8 cellular contexts compared by ENCODE assay signal in genomic region chr19:58557253-58558065, GRCh38. TPM values are rescaled to one million over a fixed set of nuclear protein-coding genes. Genes with fewer than 3 reads are reported as not detected.
DNase-seq lines count a peak whose midpoint lies in the region; ATAC-seq and TF ChIP-seq lines count a peak whose summit lies in the region.

No MANE protein-coding gene starts in this region.

- no peaks in the 10 kb centered on the region for H3K27me3 Mint-ChIP-seq in activated T-cell treated with anti-CD3 and anti-CD28 coated beads, Interleukin-2, amount 50 U/mL, for 72 hours (ENCODE audit: low read depth)

- peaks cover 78% of the 10 kb centered on the region for H3K4me1 Mint-ChIP-seq in activated T-cell treated with anti-CD3 and anti-CD28 coated beads, Interleukin-2, amount 50 U/mL, for 72 hours (ENCODE audit: low read depth)

- intact Hi-C loops in spleen (cut with DNase I; ENCODE audit: low total_unique reads) (no loop called here), sciatic nerve (cut with DNase I) (no loop called here)

- H3K4me1 ChIP-seq in iPS DF 6.9 (ENCODE audit: control insufficient read depth, insufficient read depth, low read length) (no peaks in the 10 kb centered on the region), spleen (peaks cover 47 to 84% (median 71%) of the 10 kb centered on the region in 6 donors)

- peaks cover 8% of the 10 kb centered on the region; the same call in 1 of the 2 replicates for H3K36me3 ChIP-seq in iPS DF 6.9 (ENCODE audit: control insufficient read depth, insufficient read depth, low read length)
- peaks cover 0 to 35% (median 27%) of the 10 kb centered on the region in 6 donors for H3K36me3 ChIP-seq in spleen

- H3K27ac Mint-ChIP-seq in activated T-cell treated with anti-CD3 and anti-CD28 coated beads, Interleukin-2, amount 50 U/mL, for 72 hours, result peak overlapping the region; percentile 97

- peak overlapping the region; percentile 80 for H3K4me3 ChIP-seq in HFF-Myc (replicated peaks; ENCODE audit: low read depth, low read length)
- peak overlapping the region; percentile 91; the same call in 1 of the 2 replicates for H3K4me3 ChIP-seq in iPS DF 6.9 (ENCODE audit: low read length)
- peak overlapping the region; percentile 42 to 90 (median 57) for H3K4me3 ChIP-seq in spleen

- no peak for TF ChIP-seq POLR2A in spleen (IDR thresholded peaks at IDR 0.05)

- H3K4me3 Mint-ChIP-seq in activated T-cell treated with anti-CD3 and anti-CD28 coated beads, Interleukin-2, amount 50 U/mL, for 72 hours, result peak overlapping the region; percentile 96 to 99

- DNase-seq in HFF-Myc (ENCODE audit: extremely low read depth, low read depth) (no peak), iPS DF 6.9 (ENCODE audit: low read depth, low spot score) (no peak), spleen (peak; percentile 78), AG08396 (ENCODE audit: low spot score) (no peak), sciatic nerve (ENCODE audit: low spot score) (no peak), NCI-H510A treated with DMSO at 0.1 percent for 48 hours (lab: John Stamatoyannopoulos, UW) (no peak)
- no peak for DNase-seq in activated T-cell treated with anti-CD3 and anti-CD28 coated beads, Interleukin-2, amount 50 U/mL, for 72 hours
- DNase-seq in activated CD4-positive, alpha-beta T cell treated with anti-CD3 and anti-CD28 coated beads for 4 hours, result no peak

- H3K27me3 ChIP-seq in iPS DF 6.9 (ENCODE audit: control insufficient read depth, insufficient read depth, low read length), result no peaks in the 10 kb centered on the region
- H3K27me3 ChIP-seq in spleen (replicated peaks in 1 of 7), result peaks cover 0 to 11% (median 0%) of the 10 kb centered on the region in 7 donors

- ATAC-seq in activated T-cell treated with anti-CD3 and anti-CD28 coated beads, Interleukin-2, amount 50 U/mL, for 72 hours (replicated peaks in 1 of 2), result no peak
- ATAC-seq in sciatic nerve, result no peak

- H3K36me3 Mint-ChIP-seq in activated T-cell treated with anti-CD3 and anti-CD28 coated beads, Interleukin-2, amount 50 U/mL, for 72 hours (ENCODE audit: insufficient read depth in 2 of 2), result peaks cover 18 to 19% of the 10 kb centered on the region in 2 donors

- H3K27ac ChIP-seq in iPS DF 6.9 (ENCODE audit: low read length) (no peak overlapping the region), spleen (peak overlapping the region; percentile 37 to 100 (median 99))

- no peak for TF ChIP-seq CTCF in HFF-Myc (IDR thresholded peaks at IDR 0.05; ENCODE audit: low read depth, low read length, missing control alignments)
- TF ChIP-seq CTCF in spleen (IDR thresholded peaks at IDR 0.05 in 8 of 11, conservative IDR thresholded peaks at IDR 0.05 in 3 of 11), result no peak

- WGBS in iPS DF 6.9 (ENCODE audit: insufficient coverage, insufficient read length), result 100% methylated on average over 1 of the region's 11 CpGs
- 27 to 35% (median 31%) methylated on average over 11 of the region's 11 CpGs for WGBS in spleen, 5 donors

- no peaks in the 10 kb centered on the region for H3K9me3 Mint-ChIP-seq in activated T-cell treated with anti-CD3 and anti-CD28 coated beads, Interleukin-2, amount 50 U/mL, for 72 hours

- H3K9me3 ChIP-seq in iPS DF 6.9 (ENCODE audit: control insufficient read depth, insufficient read depth, low read length) (no peaks in the 10 kb centered on the region), spleen (no peaks in the 10 kb centered on the region)

RNA-seq across cellular contexts. Expression of gene UBE2M, which starts 1.0 kb away (rescaled TPM):
- 100 to 1,000 TPM; 116 to 122 TPM for total RNA-seq in activated T-cell treated with anti-CD3 and anti-CD28 coated beads, Interleukin-2, amount 50 U/mL, for 72 hours
- total RNA-seq in spleen, result 10 to 100 TPM; 19.1 to 66.9 (median 44.0) TPM
- polyA plus RNA-seq in spleen, result 10 to 100 TPM; 33.2 to 47.3 (median 36.9) TPM
- total RNA-seq in sciatic nerve, result 57.4 TPM

RNA-seq across cellular contexts. Expression of gene CHMP2A, which starts 2.6 kb away (rescaled TPM):
- total RNA-seq in activated T-cell treated with anti-CD3 and anti-CD28 coated beads, Interleukin-2, amount 50 U/mL, for 72 hours, result 10 to 100 TPM; 80.3 to 91.8 TPM
- 100 to 1,000 TPM in 3 of 7 donors, 10 to 100 TPM in 4; 79.9 to 115 (median 89.9) TPM for total RNA-seq in spleen
- 100 to 1,000 TPM; 112 to 124 (median 121) TPM for polyA plus RNA-seq in spleen
- 94.6 TPM for total RNA-seq in sciatic nerve

RNA-seq across cellular contexts. Expression of gene TRIM28, which starts 13.6 kb away (rescaled TPM):
- total RNA-seq in activated T-cell treated with anti-CD3 and anti-CD28 coated beads, Interleukin-2, amount 50 U/mL, for 72 hours, result 100 to 1,000 TPM; 351 to 473 TPM
- 100 to 1,000 TPM; 216 to 294 (median 232) TPM for total RNA-seq in spleen
- 100 to 1,000 TPM; 181 to 233 (median 183) TPM for polyA plus RNA-seq in spleen
- total RNA-seq in sciatic nerve, result 168 TPM

RNA-seq across cellular contexts. Expression of gene MZF1, which starts 15.7 kb away (rescaled TPM):
- 10 to 100 TPM; 15.0 to 18.6 TPM for total RNA-seq in activated T-cell treated with anti-CD3 and anti-CD28 coated beads, Interleukin-2, amount 50 U/mL, for 72 hours
- total RNA-seq in spleen, result 10 to 100 TPM; 27.7 to 41.6 (median 35.7) TPM
- polyA plus RNA-seq in spleen, result 10 to 100 TPM; 13.2 to 23.0 (median 20.6) TPM
- total RNA-seq in sciatic nerve, result 32.4 TPM

RNA-seq across cellular contexts. Expression of gene ZBTB45, which starts 37.8 kb away (rescaled TPM):
- total RNA-seq in activated T-cell treated with anti-CD3 and anti-CD28 coated beads, Interleukin-2, amount 50 U/mL, for 72 hours, result 10 to 100 TPM; 10.8 to 12.1 TPM
- total RNA-seq in spleen, result 10 to 100 TPM; 11.1 to 16.0 (median 13.0) TPM
- 1 to 10 TPM; 4.0 to 8.8 (median 4.4) TPM for polyA plus RNA-seq in spleen
- 14.9 TPM for total RNA-seq in sciatic nerve
